Comparison of ENCODE assay signal across 26 cellular contexts in the genomic region with DNA sequence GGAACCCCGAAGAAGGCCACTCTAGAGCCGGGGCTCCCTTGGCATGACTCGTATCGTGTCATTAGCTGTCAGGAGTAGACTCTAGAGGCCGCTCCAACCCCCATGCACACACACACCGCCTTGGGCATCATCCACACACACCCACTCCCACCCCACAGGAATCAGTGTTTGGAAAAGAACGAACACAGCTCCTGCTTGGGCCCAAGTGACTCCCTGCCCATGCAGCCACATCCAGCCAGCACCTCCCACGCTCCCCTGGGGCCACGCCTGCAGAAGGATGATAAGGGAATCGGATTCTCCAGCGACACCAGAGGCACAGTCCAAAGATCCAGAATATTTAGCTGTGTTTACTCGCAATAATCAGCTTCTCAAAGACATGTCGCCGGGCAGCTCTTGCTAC.
"Had no signal": no experiment of that assay in that cellular context is flagged by ENCODE, and none has a peak within 500 bp of the region (broad histone marks: within the 10 kb centered on the region; RNA-seq: fewer than 3 reads in every experiment).

No MANE protein-coding gene starts in this region.

- H3K27me3 ChIP-seq: body of pancreas, pancreas, right lobe of liver, upper lobe of left lung had no signal

- H3K4me3 ChIP-seq: body of pancreas, left lung, pancreas, psoas muscle, right lobe of liver, skin epidermis, thoracic aorta, upper lobe of left lung had no signal

- H3K36me3 ChIP-seq: left lung, pancreas, right lobe of liver, thoracic aorta, upper lobe of left lung had no signal

- DNase-seq: activated CD4-positive, alpha-beta T cell treated with anti-CD3 and anti-CD28 coated beads, Interleukin-2, amount 10 ng/mL, durations not matched to agents 7 days and 5 days; activated CD4-positive, CD25-positive, alpha-beta regulatory T cell treated with anti-CD3 and anti-CD28 coated beads, Interleukin-2, amount 50 U/mL, for 72 hours; activated CD8-positive, alpha-beta T cell treated with anti-CD3 and anti-CD28 coated beads, Interleukin-2, amount 10 ng/mL, durations not matched to agents 7 days and 5 days; activated gamma-delta T cell; activated naive CD4-positive, alpha-beta T cell treated with anti-CD3 and anti-CD28 coated beads, Interleukin-2, amount 50 U/mL, for 16 hours; activated naive CD8-positive, alpha-beta T cell treated with anti-CD3 and anti-CD28 coated beads, Interleukin-2, amount 50 U/mL, for 24 hours; body of pancreas; effector CD4-positive, alpha-beta T cell; foreskin fibroblast; kidney; left lung; mammary epithelial cell; midbrain; natural killer cell; pancreas; psoas muscle; right lobe of liver; stimulated activated CD4-positive, alpha-beta T cell treated with anti-CD3 and anti-CD28 coated beads, Interleukin-2, amount 100 ng/mL, for 48 hours; stimulated activated CD8-positive, alpha-beta memory T cell treated with anti-CD3 and anti-CD28 coated beads, Interleukin-4, amount 100 ng/mL, for 48 hours; stimulated activated naive B cell treated with anti-CD40 and anti-IgM and Interleukin-4, amounts not matched to agents 10 μg/mL and 1 μg/mL and 100 μg/mL, for 72 hours; T-helper 2 cell; upper lobe of left lung had no signal

- ATAC-seq: activated CD8-positive, alpha-beta T cell treated with anti-CD3 and anti-CD28 coated beads, Interleukin-2, amount 10 ng/mL, durations not matched to agents 7 days and 5 days; activated naive CD8-positive, alpha-beta T cell treated with anti-CD3 and anti-CD28 coated beads, Interleukin-2, amount 50 U/mL, for 24 hours; body of pancreas; left lung; natural killer cell; pancreas; psoas muscle; right lobe of liver; stimulated activated naive B cell treated with anti-CD40 and anti-IgM and Interleukin-4, amounts not matched to agents 10 μg/mL and 1 μg/mL and 100 μg/mL, for 72 hours had no signal

- FAIRE-seq: endometrium, kidney, pancreas had no signal

- H3K4me1 ChIP-seq: body of pancreas, left lung, pancreas, psoas muscle, right lobe of liver, upper lobe of left lung had no signal

- H3K9me3 ChIP-seq: pancreas had no signal

- H3K27ac ChIP-seq: body of pancreas, left lung, pancreas, psoas muscle, right lobe of liver, skin epidermis, thoracic aorta, upper lobe of left lung, VCaP had no signal
